Comparison of ENCODE assay signal across 16 cellular contexts in the genomic region with DNA sequence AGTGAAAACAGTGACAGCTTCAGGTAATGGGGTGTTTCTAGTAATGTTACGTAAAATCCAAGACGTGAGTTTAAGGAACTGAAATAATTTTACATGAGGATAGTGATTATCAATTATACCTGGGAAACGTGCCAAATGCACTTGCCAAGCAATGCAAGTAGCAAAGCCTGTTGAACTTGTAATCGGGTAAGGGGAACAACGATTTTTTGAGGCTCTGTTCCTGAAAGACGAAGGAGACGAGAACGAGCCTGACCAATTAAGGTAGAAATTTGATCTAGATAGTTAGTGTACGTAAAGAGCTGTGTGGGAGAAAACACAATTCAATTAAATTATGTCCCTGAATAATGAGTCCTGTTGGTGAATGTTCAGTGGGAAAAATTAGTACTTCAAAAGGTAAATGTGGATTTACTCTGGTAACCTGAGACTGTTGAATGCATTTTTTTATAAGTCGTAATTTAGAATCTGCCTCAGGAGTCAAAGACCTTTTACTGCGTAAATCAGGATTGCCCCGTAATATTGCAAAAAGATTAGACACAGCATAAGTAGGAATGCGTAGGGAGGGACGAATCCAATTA. TPM values are rescaled to one million over a fixed set of nuclear protein-coding genes. Genes with fewer than 3 reads are reported as not detected.
A peak's percentile ranks its signal among the peaks of the same experiment; 100 is the strongest.
DNase-seq lines count a peak whose midpoint lies in the region; ATAC-seq and TF ChIP-seq lines count a peak whose summit lies in the region.
"Had no signal": no experiment of that assay in that cellular context is flagged by ENCODE, and none has a peak within 500 bp of the region (broad histone marks: within the 10 kb centered on the region; RNA-seq: fewer than 3 reads in every experiment).

No MANE protein-coding gene starts in this region.

- TF ChIP-seq CTCF in breast epithelium (IDR thresholded peaks at IDR 0.05) (no peak), MCF 10A (IDR thresholded peaks at IDR 0.05; ENCODE audit: unreplicated experiment) (no peak), Peyer's patch (IDR thresholded peaks at IDR 0.05) (no peak), upper lobe of left lung (IDR thresholded peaks at IDR 0.05) (no peak)

- H3K27ac ChIP-seq in breast epithelium: peak overlapping the region; percentile 45 to 62
- peak overlapping the region in 3 of 4 donors; percentile 13 to 72 (median 58) for H3K27ac ChIP-seq in Peyer's patch
- H3K27ac ChIP-seq in upper lobe of left lung: peak overlapping the region in 3 of 4 donors; percentile 16 to 26 (median 17)
- H3K27ac ChIP-seq: dorsolateral prefrontal cortex, left lung, neutrophil had no signal

- TF ChIP-seq POLR2A in breast epithelium (IDR thresholded peaks at IDR 0.05) (no peak), Peyer's patch (IDR thresholded peaks at IDR 0.05) (no peak), upper lobe of left lung (IDR thresholded peaks at IDR 0.05) (no peak)

- no peaks in the 10 kb centered on the region for H3K36me3 ChIP-seq in breast epithelium
- H3K36me3 ChIP-seq in Peyer's patch: peaks cover 0 to 20% (median 0%) of the 10 kb centered on the region in 3 donors
- H3K36me3 ChIP-seq in upper lobe of left lung: peaks cover 0 to 26% (median 11%) of the 10 kb centered on the region in 4 donors

- no peak for TF ChIP-seq EP300 in upper lobe of left lung (IDR thresholded peaks at IDR 0.05)

- no peaks in the 10 kb centered on the region for H3K9me3 ChIP-seq in breast epithelium
- no peaks in the 10 kb centered on the region for H3K9me3 ChIP-seq in Peyer's patch
- H3K9me3 ChIP-seq in upper lobe of left lung: no peaks in the 10 kb centered on the region
- H3K9me3 ChIP-seq: left lung, neutrophil had no signal

- no peak overlapping the region for H3K4me3 Mint-ChIP-seq in MCF 10A (ENCODE audit: unreplicated experiment)

- DNase-seq in breast epithelium (ENCODE audit: low spot score in 2 of 2): no peak
- DNase-seq in MCF 10A (ENCODE audit: unreplicated experiment): no peak
- DNase-seq in Peyer's patch: no peak
- no peak for DNase-seq in upper lobe of left lung
- DNase-seq in stimulated activated CD4-positive, alpha-beta T cell treated with anti-CD3 and anti-CD28 coated beads, Interleukin-4, amount 100 ng/mL, for 1 hour: no peak
- DNase-seq in NCI-H82 (lab: John Stamatoyannopoulos, UW): no peak
- DNase-seq: activated effector memory CD4-positive, alpha-beta T cell treated with Interleukin-2 at 50 U/mL for 16 hours; C1 segment of cervical spinal cord; dorsolateral prefrontal cortex; GOT3; left lung; NCI-H1694; RPMI8226 had no signal

- no TSS peak for BruUV-seq in MCF 10A (replicated peaks; lab: Mats Ljungman, UMichigan)

- H3K4me3 ChIP-seq in breast epithelium (no peak overlapping the region), Peyer's patch (no peak overlapping the region), upper lobe of left lung (no peak overlapping the region)
- H3K4me3 ChIP-seq: dorsolateral prefrontal cortex, left lung had no signal

- peaks cover 32% of the 10 kb centered on the region for H3K36me3 Mint-ChIP-seq in MCF 10A (ENCODE audit: insufficient read depth, unreplicated experiment)

- H3K4me1 ChIP-seq in breast epithelium (no peaks in the 10 kb centered on the region), Peyer's patch (peaks cover 0 to 23% (median 0%) of the 10 kb centered on the region in 4 donors), upper lobe of left lung (peaks cover under 1 to 3% (median under 1%) of the 10 kb centered on the region in 4 donors)
- H3K4me1 ChIP-seq: left lung had no signal

- intact Hi-C loops in breast epithelium (cut with DNase I; ENCODE audit: low total_unique reads): no loop called here
- intact Hi-C loops in MCF 10A (cut with micrococcal nuclease): no loop called here

- no peak overlapping the region for H3K27ac Mint-ChIP-seq in MCF 10A (ENCODE audit: low read depth, unreplicated experiment)

- POLR2A ChIA-PET in MCF 10A (lab: Yijun Ruan, JAX): interaction anchor here (1.3 kb wide), 1 partner anchor 18 kb away, joined by 3 read pairs; a partner anchor contains a TSS

- no peaks in the 10 kb centered on the region for H3K27me3 ChIP-seq in breast epithelium
- H3K27me3 ChIP-seq in Peyer's patch: no peaks in the 10 kb centered on the region
- H3K27me3 ChIP-seq in upper lobe of left lung: no peaks in the 10 kb centered on the region
- H3K27me3 ChIP-seq: dorsolateral prefrontal cortex, left lung, neutrophil had no signal

- H3K27me3 Mint-ChIP-seq in MCF 10A (ENCODE audit: insufficient read depth, unreplicated experiment): no peaks in the 10 kb centered on the region

- H3K4me1 Mint-ChIP-seq in MCF 10A (ENCODE audit: insufficient read depth, unreplicated experiment): peaks cover under 1% of the 10 kb centered on the region

- CTCF ChIA-PET in MCF 10A (lab: Yijun Ruan, JAX): no interaction called here

- WGBS in upper lobe of left lung, 2 donors: 61 to 62% methylated on average over 14 of the region's 14 CpGs

- peak; percentile 11 for ATAC-seq in esophagus mucosa
- ATAC-seq in upper lobe of left lung (ENCODE audit: low FRiP score in 2 of 2): no peak
- ATAC-seq in HG02970 (IDR thresholded peaks at IDR 0.05; ENCODE audit: low FRiP score, unreplicated experiment): no peak

- no peaks in the 10 kb centered on the region for H3K9me3 Mint-ChIP-seq in MCF 10A (ENCODE audit: unreplicated experiment)

RNA-seq across cellular contexts. Expression of a gene that starts 17.7 kb away (rescaled TPM):
- total RNA-seq in breast epithelium (10 to 100 TPM in 2 of 3 donors, 1 to 10 TPM in 1; 8.6 to 19.6 (median 18.4) TPM), MCF 10A (2022) (49.4 and 51.6 TPM in 2 replicates), Peyer's patch (10 to 100 TPM; 23.1 to 85.6 (median 56.4) TPM), esophagus mucosa (37.7 TPM), upper lobe of left lung (10 to 100 TPM; 25.7 to 45.5 (median 33.0) TPM)

RNA-seq across cellular contexts. Expression of a gene that starts 55.4 kb away (rescaled TPM):
- under 1 TPM in 1 of 3 donors, not detected in 2; 0.29 TPM for total RNA-seq in breast epithelium
- total RNA-seq in MCF 10A (2022): 5.8 and 6.3 TPM in 2 replicates
- 1 to 10 TPM in 2 of 4 donors, not detected in 2; 1.2 TPM for total RNA-seq in Peyer's patch
- 191 TPM for total RNA-seq in esophagus mucosa
- 1 to 10 TPM in 5 of 6 donors, under 1 TPM in 1; 0.91 to 8.1 (median 1.8) TPM for total RNA-seq in upper lobe of left lung

Comparison
In these comparisons a context has a peak if more than half of its experiments do, and no peak if none do; other contexts are left out.
1. RNA of a gene that starts 55.4 kb away (total RNA-seq): 191 TPM in esophagus mucosa (single experiment); 5.8 to 6.3 TPM in MCF 10A, 0.91 to 8.1 TPM in upper lobe of left lung, 1.2 TPM in Peyer's patch and 0.29 TPM in breast epithelium; every median in the first group is over 10 times any median in the second.
2. Peak in every context shown above with its lines, with median percentiles within 50 percentile points of each other: H3K27ac ChIP-seq.